In the genomic region with DNA sequence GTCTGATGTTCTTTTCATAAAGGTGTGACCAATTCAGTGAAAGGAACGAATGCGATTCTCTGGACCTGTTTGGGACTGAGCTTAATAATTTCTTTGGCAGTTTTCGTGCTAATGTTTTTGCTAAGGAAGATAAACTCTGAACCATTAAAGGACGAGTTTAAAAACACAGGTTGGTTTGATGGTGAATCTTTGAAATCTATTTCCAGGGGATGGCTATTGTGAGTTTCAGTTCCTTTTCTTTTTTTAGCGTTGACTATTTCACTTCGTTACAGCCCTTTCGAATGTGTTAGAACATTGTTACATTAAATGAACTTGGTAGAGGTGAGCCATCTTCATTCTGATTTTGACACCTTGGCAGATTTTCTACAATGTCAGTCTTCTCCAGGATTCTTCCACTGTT, we compare ENCODE assay signal across 22 cellular contexts. TPM values are rescaled to one million over a fixed set of nuclear protein-coding genes. Genes with fewer than 3 reads are reported as not detected.
DNase-seq lines count a peak whose midpoint lies in the region; ATAC-seq and TF ChIP-seq lines count a peak whose summit lies in the region.
"Had no signal": no experiment of that assay in that cellular context is flagged by ENCODE, and none has a peak within 500 bp of the region (broad histone marks: within the 10 kb centered on the region; RNA-seq: fewer than 3 reads in every experiment).

No MANE protein-coding gene starts in this region.

- H3K27ac ChIP-seq in gastroesophageal sphincter = no peak overlapping the region
- H3K27ac ChIP-seq: colonic mucosa, heart right ventricle, right lobe of liver, stomach had no signal

- TF ChIP-seq EP300 in gastroesophageal sphincter (IDR thresholded peaks at IDR 0.05) = no peak

- POLR2A ChIA-PET in GM10248 (lab: Yijun Ruan, JAX) = interaction anchor here (1.9 kb wide), 1 partner anchor 11 kb away, joined by 6 read pairs; the partner anchor contains the start of gene SNX29

- no peaks in the 10 kb centered on the region for H3K36me3 ChIP-seq in gastroesophageal sphincter
- H3K36me3 ChIP-seq: colonic mucosa, heart right ventricle, right lobe of liver had no signal

- TF ChIP-seq POLR2A in gastroesophageal sphincter (IDR thresholded peaks at IDR 0.05) = no peak

- ATAC-seq in GM18870 (IDR thresholded peaks at IDR 0.05; ENCODE audit: unreplicated experiment) = peak; percentile 29
- ATAC-seq in HG03108 (IDR thresholded peaks at IDR 0.05; ENCODE audit: unreplicated experiment) = peak; percentile 30
- ATAC-seq in gastroesophageal sphincter = no peak
- ATAC-seq: activated T-cell treated with anti-CD3 and anti-CD28 coated beads, Interleukin-2, amount 50 U/mL, for 72 hours; heart right ventricle; left colon; natural killer cell treated with Interleukin-12 subunit alpha and Interleukin-12 subunit beta and Interleukin-15 and Interleukin-18, amount 100 ng/mL, for 72 hours; Panc1; right lobe of liver had no signal

- peaks cover 13% of the 10 kb centered on the region for H3K27me3 ChIP-seq in gastroesophageal sphincter
- H3K27me3 ChIP-seq: colonic mucosa, heart right ventricle, right lobe of liver, stomach had no signal

- H3K9me3 ChIP-seq in gastroesophageal sphincter = no peaks in the 10 kb centered on the region
- H3K9me3 ChIP-seq: colonic mucosa, heart right ventricle, right lobe of liver, stomach had no signal

- CTCF ChIA-PET in GM10248 (lab: Yijun Ruan, JAX) = interaction anchor here (1.5 to 3.7 kb wide), 2 partner anchors 17 to 169 kb away, joined by 4 to 19 read pairs; partner anchors contain the start of gene ZC3H7A

- TF ChIP-seq CTCF in GM10248 (IDR thresholded peaks at IDR 0.05; ENCODE audit: control extremely low read depth, extremely low read depth, low read depth, missing control alignments) = no peak
- TF ChIP-seq CTCF in gastroesophageal sphincter (IDR thresholded peaks at IDR 0.05) = no peak

- DNase-seq in GM10248 (ENCODE audit: extremely low spot score) = peak; percentile 57
- DNase-seq in RPMI8226 = peak; percentile 74
- DNase-seq in 8988T = no peak
- no peak for DNase-seq in SK-N-DZ (ENCODE audit: low spot score)
- no peak for DNase-seq in kidney glomerular epithelial cell (lab: John Stamatoyannopoulos, UW)
- DNase-seq: activated CD4-positive, alpha-beta T cell treated with anti-CD3 and anti-CD28 coated beads, Interleukin-2, amount 10 ng/mL, durations not matched to agents 7 days and 5 days; activated T-cell treated with anti-CD3 and anti-CD28 coated beads, Interleukin-2, amount 50 U/mL, for 72 hours; amygdala; colonic mucosa; heart right ventricle; left colon; NCI-H1048; right lobe of liver; stomach; T-helper 1 cell had no signal

- H3K4me3 ChIP-seq in gastroesophageal sphincter = no peak overlapping the region
- H3K4me3 ChIP-seq: colonic mucosa, heart right ventricle, right lobe of liver, stomach had no signal

- H3K4me1 ChIP-seq in gastroesophageal sphincter = no peaks in the 10 kb centered on the region
- H3K4me1 ChIP-seq: colonic mucosa, heart right ventricle, right lobe of liver, stomach had no signal

- WGBS in gastroesophageal sphincter (ENCODE audit: low coverage in 1 of 2), 2 donors = 77 to 82% methylated on average over 7 of the region's 7 CpGs

RNA-seq across cellular contexts. Expression of gene TNFRSF17, which starts 1.2 kb away (rescaled TPM):
- under 1 TPM in 1 of 4 donors, not detected in 3; 0.45 TPM for total RNA-seq in gastroesophageal sphincter
- polyA plus RNA-seq in SK-N-DZ (2014; cell fraction: cytosol; rRNA removed) = not detected in 2 replicates
- not detected in 2 replicates for polyA plus RNA-seq in SK-N-DZ (2014; cell fraction: nucleus; rRNA removed)
- total RNA-seq: activated CD4-positive, alpha-beta T cell treated with anti-CD3 and anti-CD28 coated beads, Interleukin-2, amount 10 ng/mL, durations not matched to agents 7 days and 5 days; activated T-cell treated with anti-CD3 and anti-CD28 coated beads, Interleukin-2, amount 50 U/mL, for 72 hours; epithelial cell of proximal tubule; heart right ventricle; HT1080; natural killer cell treated with Interleukin-12 subunit alpha and Interleukin-12 subunit beta and Interleukin-15 and Interleukin-18, amount 100 ng/mL, for 72 hours had no signal
- polyA plus RNA-seq: heart right ventricle had no signal

RNA-seq across cellular contexts. Expression of gene SNX29, which starts 10.4 kb away (rescaled TPM):
- 10 to 100 TPM; 18.3 to 30.2 (median 23.3) TPM for total RNA-seq in gastroesophageal sphincter
- 3.8 and 6.6 TPM in 2 replicates for polyA plus RNA-seq in SK-N-DZ (2014; cell fraction: cytosol; rRNA removed)
- polyA plus RNA-seq in SK-N-DZ (2014; cell fraction: nucleus; rRNA removed) = 2.2 TPM in 2 replicates

RNA-seq across cellular contexts. Expression of gene NPIPB2, which starts 24.3 kb away (rescaled TPM):
- total RNA-seq in gastroesophageal sphincter = 1 to 10 TPM; 1.4 to 5.9 (median 4.1) TPM
- polyA plus RNA-seq in SK-N-DZ (2014; cell fraction: cytosol; rRNA removed) = 1.7 TPM in 1 of 2 replicates, not detected in the other
- 9.3 and 15.2 TPM in 2 replicates for polyA plus RNA-seq in SK-N-DZ (2014; cell fraction: nucleus; rRNA removed)
- total RNA-seq: epithelial cell of proximal tubule had no signal

RNA-seq across cellular contexts. Expression of gene GSPT1, which starts 50.4 kb away (rescaled TPM):
- total RNA-seq in gastroesophageal sphincter = 10 to 100 TPM; 55.3 to 86.2 (median 72.6) TPM
- 65.7 and 72.3 TPM in 2 replicates for polyA plus RNA-seq in SK-N-DZ (2014; cell fraction: cytosol; rRNA removed)
- 43.5 and 47.7 TPM in 2 replicates for polyA plus RNA-seq in SK-N-DZ (2014; cell fraction: nucleus; rRNA removed)

Comparison
In these comparisons a context has a peak if more than half of its experiments do, and no peak if none do; other contexts are left out.
1. DNase-seq: peak in GM10248 (single experiment) and RPMI8226 (single experiment); none in 8988T (single experiment), SK-N-DZ (single experiment) and kidney glomerular epithelial cell (single experiment).